ENCODE assay signal across 1 cellular context in the genomic region with DNA sequence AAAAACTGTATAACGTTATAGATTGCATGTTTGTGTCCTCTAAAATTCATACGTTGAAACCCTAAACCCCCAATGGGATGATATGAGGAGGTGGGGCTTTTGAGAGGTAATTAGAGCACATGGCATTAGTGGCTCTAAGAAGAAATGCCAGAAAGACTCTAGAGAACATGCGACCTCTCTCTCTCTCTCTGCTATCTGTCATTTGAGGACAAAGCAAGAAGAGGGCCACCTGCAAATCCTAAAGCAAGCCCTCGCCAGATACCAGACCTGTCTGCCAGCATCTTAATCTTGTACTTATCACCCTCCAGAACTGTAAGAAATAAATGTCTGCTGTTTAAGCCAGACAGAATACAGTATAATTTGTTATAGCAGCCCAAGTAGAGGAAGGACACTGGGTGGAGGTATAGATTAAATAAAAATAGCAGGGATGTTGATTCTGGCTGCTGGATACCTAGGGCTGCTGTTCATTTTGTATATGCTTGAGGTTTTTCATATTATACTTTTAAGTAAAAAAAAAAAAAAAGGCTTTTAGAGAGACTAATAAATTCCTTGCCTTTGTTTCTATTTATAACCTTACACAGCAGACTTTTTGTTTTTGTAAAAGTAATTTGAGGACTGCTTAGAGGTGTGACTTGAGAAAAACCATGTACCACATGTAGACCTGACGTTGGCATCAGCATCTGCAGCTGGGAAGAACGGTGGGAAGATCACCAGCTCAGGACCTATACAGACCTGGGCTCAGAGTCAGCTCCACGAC.
TF ChIP-seq lines count a peak whose summit lies in the region.

No MANE protein-coding gene starts in this region.

TF ChIP-seq in H1, 55 proteins besides CTCF, POLR2A, EP300 and RAD21:
- no peak for TF ChIP-seq KDM5A (IDR thresholded peaks at IDR 0.05; ENCODE audit: low read length)
- TF ChIP-seq SIN3A (conservative IDR thresholded peaks at IDR 0.05 in 1 of 2, IDR thresholded peaks at IDR 0.05 in 1 of 2; ENCODE audit: low read depth in 1 of 2, low read length in 2 of 2) = no peak
- TF ChIP-seq FOSL1 (IDR thresholded peaks at IDR 0.05; ENCODE audit: insufficient read depth, low read depth, low read length) = no peak
- no peak for TF ChIP-seq CTBP2 (IDR thresholded peaks at IDR 0.05; ENCODE audit: borderline replicate concordance, insufficient read depth, insufficient read length, low read length)
- TF ChIP-seq RNF2 (IDR thresholded peaks at IDR 0.05; ENCODE audit: borderline replicate concordance, low read depth, low read length, missing control alignments, poor library complexity, severe bottlenecking) = no peak
- TF ChIP-seq SUZ12 (IDR thresholded peaks at IDR 0.05; ENCODE audit: low read length) = no peak
- TF ChIP-seq GABPA (IDR thresholded peaks at IDR 0.05; ENCODE audit: borderline replicate concordance, insufficient read depth, low read length) = no peak
- TF ChIP-seq, protein P1, sequence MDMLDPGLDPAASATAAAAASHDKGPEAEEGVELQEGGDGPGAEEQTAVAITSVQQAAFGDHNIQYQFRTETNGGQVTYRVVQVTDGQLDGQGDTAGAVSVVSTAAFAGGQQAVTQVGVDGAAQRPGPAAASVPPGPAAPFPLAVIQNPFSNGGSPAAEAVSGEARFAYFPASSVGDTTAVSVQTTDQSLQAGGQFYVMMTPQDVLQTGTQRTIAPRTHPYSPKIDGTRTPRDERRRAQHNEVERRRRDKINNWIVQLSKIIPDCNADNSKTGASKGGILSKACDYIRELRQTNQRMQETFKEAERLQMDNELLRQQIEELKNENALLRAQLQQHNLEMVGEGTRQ (IDR thresholded peaks at IDR 0.05; ENCODE audit: low read length) = no peak
- no peak for TF ChIP-seq SRF (IDR thresholded peaks at IDR 0.05; ENCODE audit: low read depth, low read length)
- no peak for TF ChIP-seq CEBPB (IDR thresholded peaks at IDR 0.05; ENCODE audit: low read depth, low read length)
- no peak for TF ChIP-seq TEAD4 (IDR thresholded peaks at IDR 0.05; ENCODE audit: low read depth, low read length)
- TF ChIP-seq POLR2AphosphoS5 (IDR thresholded peaks at IDR 0.05; ENCODE audit: low read depth, low read length) = no peak
- TF ChIP-seq YY1 (IDR thresholded peaks at IDR 0.05; ENCODE audit: low read depth, low read length) = no peak
- no peak for TF ChIP-seq ZNF274 (IDR thresholded peaks at IDR 0.05; ENCODE audit: borderline replicate concordance, extremely low read depth, low read length)
- no peak for TF ChIP-seq SP4 (IDR thresholded peaks at IDR 0.05; ENCODE audit: low read length)
